Comparison of ENCODE assay signal across 14 cellular contexts in the genomic region with DNA sequence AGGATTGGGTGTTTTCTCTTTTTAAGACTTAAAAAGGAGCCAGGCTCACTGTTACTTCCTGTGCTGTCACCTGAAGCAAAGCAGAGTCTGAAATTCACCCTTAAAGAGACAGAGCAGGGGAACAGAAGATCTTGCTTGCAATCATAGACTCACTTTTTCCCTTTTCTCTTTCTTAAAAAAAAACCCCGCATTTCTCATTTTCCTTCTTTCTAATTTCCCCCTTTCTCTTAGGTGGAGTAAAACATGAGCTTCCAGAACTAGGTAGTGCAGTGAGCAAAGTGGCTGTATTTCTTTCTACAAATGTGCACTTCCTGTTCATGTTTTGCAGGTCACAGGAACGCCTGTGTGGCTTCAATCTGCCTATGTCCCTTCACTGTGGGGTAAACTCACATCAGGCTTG.
DNase-seq lines count a peak whose midpoint lies in the region; ATAC-seq and TF ChIP-seq lines count a peak whose summit lies in the region.
"Had no signal": no experiment of that assay in that cellular context is flagged by ENCODE, and none has a peak within 500 bp of the region (broad histone marks: within the 10 kb centered on the region; RNA-seq: fewer than 3 reads in every experiment).

No MANE protein-coding gene starts in this region.

- H3K27me3 ChIP-seq in testis (no peaks in the 10 kb centered on the region), right atrium auricular region (no peaks in the 10 kb centered on the region)

- intact Hi-C loops in activated B cell treated with CpG ODN at 0.5 μM for 24 hours (cut with micrococcal nuclease) (no loop called here), testis (cut with DNase I; ENCODE audit: low total_unique reads) (no loop called here)

- POLR2A ChIA-PET in activated B cell treated with CpG ODN at 0.5 μM for 24 hours (lab: Charles Lee), result interaction anchor here (0.7 to 1.2 kb wide), 2 partner anchors 12 to 108 kb away, joined by 3 to 4 read pairs; no protein-coding TSS in a partner anchor
- POLR2A ChIA-PET in naive thymus-derived CD8-positive, alpha-beta T cell (lab: Charles Lee), result interaction anchor here (0.5 to 1.3 kb wide), 8 partner anchors 11 to 589 kb away, joined by 3 to 5 read pairs (median 3); no protein-coding TSS in a partner anchor

- no peaks in the 10 kb centered on the region for H3K36me3 ChIP-seq in testis (ENCODE audit: low read depth, missing control alignments)
- no peaks in the 10 kb centered on the region for H3K36me3 ChIP-seq in right atrium auricular region

- H3K4me3 ChIP-seq in GM12865 (ENCODE audit: low read depth, low read length) (no peak overlapping the region), testis (no peak overlapping the region), right atrium auricular region (no peak overlapping the region)
- H3K4me3 ChIP-seq: coronary artery had no signal

- no peaks in the 10 kb centered on the region for H3K27me3 Mint-ChIP-seq in activated B cell treated with CpG ODN at 0.5 μM for 24 hours
- no peaks in the 10 kb centered on the region for H3K27me3 Mint-ChIP-seq in naive thymus-derived CD8-positive, alpha-beta T cell

- ATAC-seq in GM21423 (IDR thresholded peaks at IDR 0.05; ENCODE audit: unreplicated experiment) (peak; percentile 57), activated B cell treated with CpG ODN at 0.5 μM for 24 hours (ENCODE audit: low read depth) (peak; percentile 58), GM19035 (IDR thresholded peaks at IDR 0.05; ENCODE audit: unreplicated experiment) (no peak)
- peak; percentile 91 to 92 for ATAC-seq in naive thymus-derived CD8-positive, alpha-beta T cell

- CTCF ChIA-PET in activated B cell treated with CpG ODN at 0.5 μM for 24 hours (lab: Charles Lee), result interaction anchor here (0.7 kb wide), 1 partner anchor 194 kb away, joined by 5 read pairs; no protein-coding TSS in a partner anchor

- peak overlapping the region; percentile 56 for H3K4me3 Mint-ChIP-seq in activated B cell treated with CpG ODN at 0.5 μM for 24 hours
- peak overlapping the region in 4 of 10 donors; percentile 47 to 79 (median 76) for H3K4me3 Mint-ChIP-seq in naive thymus-derived CD8-positive, alpha-beta T cell

- 88 to 92% methylated on average over 2 of the region's 2 CpGs for WGBS in testis, 2 donors

- no peaks in the 10 kb centered on the region for H3K36me3 Mint-ChIP-seq in activated B cell treated with CpG ODN at 0.5 μM for 24 hours (ENCODE audit: low read depth)
- no peaks in the 10 kb centered on the region for H3K36me3 Mint-ChIP-seq in naive thymus-derived CD8-positive, alpha-beta T cell

- H3K27ac Mint-ChIP-seq in activated B cell treated with CpG ODN at 0.5 μM for 24 hours, result peak overlapping the region; percentile 72
- H3K27ac Mint-ChIP-seq in naive thymus-derived CD8-positive, alpha-beta T cell, result peak overlapping the region in 1 of 10 donors; percentile 93

- no peak for TF ChIP-seq CTCF in GM12865 (IDR thresholded peaks at IDR 0.05; ENCODE audit: insufficient read depth, low read depth, low read length, missing control alignments)
- TF ChIP-seq CTCF in activated B cell treated with CpG ODN at 0.5 μM for 24 hours (IDR thresholded peaks at IDR 0.05), result no peak
- no peak for TF ChIP-seq CTCF in testis (IDR thresholded peaks at IDR 0.05)
- no peak for TF ChIP-seq CTCF in right atrium auricular region (IDR thresholded peaks at IDR 0.05)

- DNase-seq in GM12865 (ENCODE audit: low read depth), result peak; percentile 33
- no peak for DNase-seq in activated B cell treated with CpG ODN at 0.5 μM for 24 hours
- DNase-seq in naive thymus-derived CD8-positive, alpha-beta T cell, result peak in 4 of 10 donors; percentile 6 to 55 (median 50)
- DNase-seq in testis, result no peak
- DNase-seq in right atrium auricular region (ENCODE audit: low spot score), result no peak
- no peak for DNase-seq in mucosa of gallbladder (ENCODE audit: low spot score)
- DNase-seq: Caco-2, IMR-90, NCI-H187, SK-N-SH, substantia nigra had no signal

- TF ChIP-seq POLR2A in testis (IDR thresholded peaks at IDR 0.05), result no peak

- no peaks in the 10 kb centered on the region for H3K9me3 ChIP-seq in testis
- H3K9me3 ChIP-seq in right atrium auricular region, result peaks cover 0 to 5% of the 10 kb centered on the region in 2 donors
- H3K9me3 ChIP-seq: Caco-2, SK-N-SH had no signal

- no peaks in the 10 kb centered on the region for H3K4me1 ChIP-seq in testis
- no peaks in the 10 kb centered on the region for H3K4me1 ChIP-seq in right atrium auricular region
- H3K4me1 ChIP-seq: Caco-2 had no signal

- H3K9me3 Mint-ChIP-seq in activated B cell treated with CpG ODN at 0.5 μM for 24 hours, result no peaks in the 10 kb centered on the region
- no peaks in the 10 kb centered on the region for H3K9me3 Mint-ChIP-seq in naive thymus-derived CD8-positive, alpha-beta T cell

- no peak overlapping the region for H3K27ac ChIP-seq in testis
- no peak overlapping the region for H3K27ac ChIP-seq in right atrium auricular region
- H3K27ac ChIP-seq: coronary artery had no signal

- H3K4me1 Mint-ChIP-seq in activated B cell treated with CpG ODN at 0.5 μM for 24 hours, result no peaks in the 10 kb centered on the region
- H3K4me1 Mint-ChIP-seq in naive thymus-derived CD8-positive, alpha-beta T cell, result peaks cover 0 to 15% (median 0%) of the 10 kb centered on the region in 4 donors
